In genomic region chr3:107997666-107998065, GRCh38 we compare ENCODE assay signal across 18 cellular contexts.
DNase-seq lines count a peak whose midpoint lies in the region; ATAC-seq and TF ChIP-seq lines count a peak whose summit lies in the region.
"Had no signal": no experiment of that assay in that cellular context is flagged by ENCODE, and none has a peak within 500 bp of the region (broad histone marks: within the 10 kb centered on the region; RNA-seq: fewer than 3 reads in every experiment).

No MANE protein-coding gene starts in this region.

- no peaks in the 10 kb centered on the region for H3K9me2 ChIP-seq in SK-N-SH

- no peak overlapping the region for H3K4me3 Mint-ChIP-seq in type B pancreatic cell
- H3K4me3 Mint-ChIP-seq: CD4-positive, CD25-positive, alpha-beta regulatory T cell had no signal

- H2AK5ac ChIP-seq in trophoblast cell (ENCODE audit: low read length) = peak overlapping the region; percentile 77

- TF ChIP-seq CTCF in SK-N-SH (IDR thresholded peaks at IDR 0.05) = no peak
- no peak for TF ChIP-seq CTCF in astrocyte of the cerebellum (IDR thresholded peaks at IDR 0.05; ENCODE audit: low read depth, low read length, missing control alignments)
- TF ChIP-seq CTCF in type B pancreatic cell (conservative IDR thresholded peaks at IDR 0.05) = no peak
- TF ChIP-seq CTCF in body of pancreas (IDR thresholded peaks at IDR 0.05) = no peak

- DNase-seq in SK-N-SH (no peak), NCI-H2171 treated with DMSO at 0.1 percent for 48 hours (lab: John Stamatoyannopoulos, UW) (peak; percentile 94), astrocyte of the cerebellum (ENCODE audit: low read depth) (peak; percentile 34), trophoblast cell (no peak), OCI-M2 (lab: John Stamatoyannopoulos, UW; ENCODE audit: unreplicated experiment) (no peak), type B pancreatic cell (ENCODE audit: extremely low spot score, unreplicated experiment) (no peak), body of pancreas (no peak)
- DNase-seq: 8988T; ACHN; Calu3; CD4-positive, CD25-positive, alpha-beta regulatory T cell; DMS 273 treated with DMSO at 0.1 percent for 48 hours; GM23248; H7 had no signal

- H3K14ac ChIP-seq in trophoblast cell (ENCODE audit: low read length) = no peak overlapping the region

- H3K9ac ChIP-seq in SK-N-SH (no peak overlapping the region), trophoblast cell (ENCODE audit: low read length) (no peak overlapping the region)
- H3K9ac ChIP-seq: BLaER1 treated with 17β-estradiol and CSF1 and Interleukin-3, amounts not matched to agents 10 nM and 100 nM; GM23248 had no signal

- H3K4ac ChIP-seq in trophoblast cell (ENCODE audit: low read depth, low read length) = no peak overlapping the region

- no peak overlapping the region for H4K8ac ChIP-seq in trophoblast cell (ENCODE audit: low read depth, low read length)

- H3K79me2 ChIP-seq in SK-N-SH (ENCODE audit: insufficient read depth) (no peaks in the 10 kb centered on the region), trophoblast cell (ENCODE audit: control insufficient read depth, insufficient read depth, low read length, poor library complexity) (peaks cover 1% of the 10 kb centered on the region)

- H3K4me3 ChIP-seq in SK-N-SH (ENCODE audit: low read depth in 2 of 2, low read length in 1 of 2) (no peak overlapping the region), astrocyte of the cerebellum (ENCODE audit: low read depth, low read length) (no peak overlapping the region), trophoblast cell (ENCODE audit: low read depth, low read length) (no peak overlapping the region), body of pancreas (no peak overlapping the region)
- H3K4me3 ChIP-seq: BLaER1 treated with 17β-estradiol and CSF1 and Interleukin-3, amounts not matched to agents 10 nM and 100 nM; GM12878; GM23248 had no signal

- ATAC-seq in SK-N-SH treated with all-trans-retinoic acid at 6 μM for 48 hours (no peak), body of pancreas (no peak)
- ATAC-seq: GM12878, HepG2 had no signal

- no peaks in the 10 kb centered on the region for H3K36me3 Mint-ChIP-seq in type B pancreatic cell
- H3K36me3 Mint-ChIP-seq: CD4-positive, CD25-positive, alpha-beta regulatory T cell had no signal

- H3K4me1 ChIP-seq in SK-N-SH (ENCODE audit: control insufficient read depth in 1 of 2, insufficient read depth in 2 of 2, low read depth in 1 of 2, low read length in 1 of 2) (peaks cover 0 to 4% of the 10 kb centered on the region in 2 experiments; a peak in 1 of 4 replicates), trophoblast cell (ENCODE audit: control insufficient read depth in 1 of 2, insufficient read depth in 2 of 2, low read length in 2 of 2) (peaks cover 14 to 28% of the 10 kb centered on the region in 2 experiments), body of pancreas (no peaks in the 10 kb centered on the region)

- TF ChIP-seq POLR2A in body of pancreas (IDR thresholded peaks at IDR 0.05) = no peak

- H2BK120ac ChIP-seq in trophoblast cell (ENCODE audit: insufficient read depth, low read length, poor library complexity) = no peak overlapping the region

- TF ChIP-seq EP300 in SK-N-SH (IDR thresholded peaks at IDR 0.05; ENCODE audit: borderline replicate concordance in 1 of 2, low read depth in 1 of 2, low read length in 1 of 2) = no peak

- H3K9me3 ChIP-seq in SK-N-SH = no peaks in the 10 kb centered on the region
- no peaks in the 10 kb centered on the region for H3K9me3 ChIP-seq in trophoblast cell (ENCODE audit: insufficient read depth, low read depth, low read length)
- H3K9me3 ChIP-seq in body of pancreas = no peaks in the 10 kb centered on the region

- H3K4me2 ChIP-seq in SK-N-SH = no peak overlapping the region
- no peak overlapping the region for H3K4me2 ChIP-seq in trophoblast cell (ENCODE audit: low read length)

- no peak for TF ChIP-seq RAD21 in SK-N-SH (IDR thresholded peaks at IDR 0.05; ENCODE audit: low read length)

- H4K20me1 ChIP-seq in SK-N-SH (ENCODE audit: insufficient read depth) = no peaks in the 10 kb centered on the region
- H4K20me1 ChIP-seq: BLaER1 treated with 17β-estradiol and CSF1 and Interleukin-3, amounts not matched to agents 10 nM and 100 nM had no signal

- POLR2A ChIA-PET in SK-N-SH (lab: Yijun Ruan, JAX) = no interaction called here

- H3K27ac Mint-ChIP-seq in type B pancreatic cell = no peak overlapping the region

- no peaks in the 10 kb centered on the region for H3K27me3 Mint-ChIP-seq in type B pancreatic cell

- in situ Hi-C loops in astrocyte of the cerebellum (cut with HindIII; ENCODE audit: low sequenced_read_pairs) = no loop called here

- H4K91ac ChIP-seq in trophoblast cell (ENCODE audit: low read depth, low read length) = no peak overlapping the region

- H4K12ac ChIP-seq in trophoblast cell (ENCODE audit: low read depth, low read length) = no peak overlapping the region

- H2BK5ac ChIP-seq in trophoblast cell (ENCODE audit: low read depth, low read length, poor library complexity) = no peak overlapping the region

- no peak overlapping the region for H2BK12ac ChIP-seq in trophoblast cell (ENCODE audit: low read length)

- intact Hi-C loops in body of pancreas (cut with DNase I) = no loop called here

- no peak overlapping the region for H3K23ac ChIP-seq in trophoblast cell (ENCODE audit: low read length)

- peaks cover 47% of the 10 kb centered on the region for H3K4me1 Mint-ChIP-seq in type B pancreatic cell (ENCODE audit: unreplicated experiment)

- no peak overlapping the region for H2AFZ ChIP-seq in SK-N-SH (ENCODE audit: low read depth)
- H2AFZ ChIP-seq in trophoblast cell (ENCODE audit: insufficient read depth, low read length, poor library complexity) = no peak overlapping the region
- H2AFZ ChIP-seq: GM23248 had no signal

- no peak overlapping the region for H3K18ac ChIP-seq in trophoblast cell (ENCODE audit: low read length)

- no peaks in the 10 kb centered on the region for H3F3A ChIP-seq in SK-N-SH (replicated peaks; ENCODE audit: insufficient read depth)

- H3K36me3 ChIP-seq in SK-N-SH (replicated peaks in 1 of 2; ENCODE audit: control insufficient read depth in 1 of 2, insufficient read depth in 2 of 2, low read length in 1 of 2) (no peaks in the 10 kb centered on the region), trophoblast cell (ENCODE audit: control insufficient read depth in 1 of 2, insufficient read depth in 2 of 2, low read length in 2 of 2) (no peaks in the 10 kb centered on the region), body of pancreas (replicated peaks in 1 of 2; ENCODE audit: insufficient read depth in 1 of 2, low read depth in 2 of 2) (no peaks in the 10 kb centered on the region)
- H3K36me3 ChIP-seq: BLaER1 treated with 17β-estradiol and CSF1 and Interleukin-3, amounts not matched to agents 10 nM and 100 nM had no signal

- H3K9me3 Mint-ChIP-seq in type B pancreatic cell = peaks cover 12% of the 10 kb centered on the region

- CTCF ChIA-PET in SK-N-SH (lab: Yijun Ruan, JAX) = no interaction called here

- no peaks in the 10 kb centered on the region for H3K27me3 ChIP-seq in SK-N-SH (ENCODE audit: insufficient read depth)
- H3K27me3 ChIP-seq in trophoblast cell (ENCODE audit: insufficient read depth, low read length) = no peaks in the 10 kb centered on the region
- no peaks in the 10 kb centered on the region for H3K27me3 ChIP-seq in body of pancreas

- H3K79me1 ChIP-seq in trophoblast cell (ENCODE audit: low read length) = peaks cover 25% of the 10 kb centered on the region

- H3K27ac ChIP-seq in SK-N-SH (ENCODE audit: low read depth in 2 of 2, low read length in 1 of 2) = no peak overlapping the region
- no peak overlapping the region for H3K27ac ChIP-seq in trophoblast cell (ENCODE audit: low read depth, low read length)
- no peak overlapping the region for H3K27ac ChIP-seq in body of pancreas
- H3K27ac ChIP-seq: BLaER1 treated with 17β-estradiol and CSF1 and Interleukin-3, amounts not matched to agents 10 nM and 100 nM; GM23248 had no signal

TF ChIP-seq in SK-N-SH, 30 proteins besides CTCF, POLR2A, EP300 and RAD21:
- TF ChIP-seq, protein P1, sequence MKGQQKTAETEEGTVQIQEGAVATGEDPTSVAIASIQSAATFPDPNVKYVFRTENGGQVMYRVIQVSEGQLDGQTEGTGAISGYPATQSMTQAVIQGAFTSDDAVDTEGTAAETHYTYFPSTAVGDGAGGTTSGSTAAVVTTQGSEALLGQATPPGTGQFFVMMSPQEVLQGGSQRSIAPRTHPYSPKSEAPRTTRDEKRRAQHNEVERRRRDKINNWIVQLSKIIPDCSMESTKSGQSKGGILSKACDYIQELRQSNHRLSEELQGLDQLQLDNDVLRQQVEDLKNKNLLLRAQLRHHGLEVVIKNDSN (IDR thresholded peaks at IDR 0.05; ENCODE audit: borderline replicate concordance, low read depth) = no peak
- TF ChIP-seq TCF12 (IDR thresholded peaks at IDR 0.05) = peak; percentile 36; the same call in 1 of the 2 replicates

TF ChIP-seq in SK-N-SH treated with all-trans-retinoic acid at 6 μM for 48 hours, 23 proteins besides CTCF, POLR2A, EP300 and RAD21:
- TF ChIP-seq ZNF70 (CRISPR knock-in tag; IDR thresholded peaks at IDR 0.05) = no peak

Comparison
In these comparisons a context has a peak if more than half of its experiments do, and no peak if none do; other contexts are left out.
1. DNase-seq: peak in NCI-H2171 treated with DMSO at 0.1 percent for 48 hours (single experiment) and astrocyte of the cerebellum (single experiment); none in SK-N-SH (single experiment), trophoblast cell (0 of 2), OCI-M2 (single experiment), type B pancreatic cell (single experiment) and body of pancreas (0 of 4).